In the genomic region with DNA sequence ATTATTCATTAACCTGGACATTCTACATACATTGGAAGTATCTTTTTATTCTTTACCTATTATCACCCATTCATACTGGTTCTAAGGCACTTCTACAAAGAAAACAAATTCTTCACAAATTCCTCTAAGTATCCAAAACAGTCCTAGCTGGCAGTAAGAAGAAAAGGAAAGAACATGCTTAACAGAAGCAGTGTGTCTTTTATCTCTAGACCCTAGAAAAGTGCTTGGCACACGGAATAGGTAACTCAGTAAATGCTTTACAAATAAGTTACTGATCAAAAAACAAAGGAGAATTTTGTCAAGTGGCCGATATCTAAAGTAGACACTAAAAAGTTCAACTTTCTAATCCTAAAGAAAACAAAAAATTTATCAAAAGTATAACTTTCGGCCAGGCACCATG, we compare ENCODE assay signal across 24 cellular contexts.
"Had no signal": no experiment of that assay in that cellular context is flagged by ENCODE, and none has a peak within 500 bp of the region (broad histone marks: within the 10 kb centered on the region; RNA-seq: fewer than 3 reads in every experiment).

No MANE protein-coding gene starts in this region.

- H3K36me3 ChIP-seq: SJSA1 had no signal

- H3K27me3 ChIP-seq: brain microvascular endothelial cell, MG63, Peyer's patch, SJSA1 had no signal

- H3K4me3 Mint-ChIP-seq: activated CD8-positive, alpha-beta memory T cell treated with anti-CD3 and anti-CD28 coated beads, Interleukin-2, amount 10 ng/mL, durations not matched to agents 7 days and 5 days; activated naive CD4-positive, alpha-beta T cell treated with anti-CD3 and anti-CD28 coated beads for 36 hours; activated naive CD8-positive, alpha-beta T cell; activated T-cell treated with anti-CD3 and anti-CD28 coated beads, Interleukin-2, amount 50 U/mL, for 4 hours; WTC11 had no signal

- H3K27me3 Mint-ChIP-seq: activated CD8-positive, alpha-beta memory T cell treated with anti-CD3 and anti-CD28 coated beads, Interleukin-2, amount 10 ng/mL, durations not matched to agents 7 days and 5 days; activated naive CD8-positive, alpha-beta T cell had no signal

- DNase-seq: activated CD4-positive, alpha-beta T cell treated with anti-CD3 and anti-CD28 coated beads for 48 hours; activated CD4-positive, alpha-beta T cell treated with anti-CD3 and anti-CD28 coated beads, Interleukin-2, amount 50 U/mL, for 48 hours; activated CD4-positive, CD25-positive, alpha-beta regulatory T cell treated with anti-CD3 and anti-CD28 coated beads, Interleukin-2, amount 50 U/mL, for 72 hours; activated CD8-positive, alpha-beta memory T cell treated with anti-CD3 and anti-CD28 coated beads, Interleukin-2, amount 10 ng/mL, durations not matched to agents 7 days and 5 days; activated gamma-delta T cell; activated naive CD4-positive, alpha-beta T cell treated with anti-CD3 and anti-CD28 coated beads for 36 hours; activated T-cell treated with anti-CD3 and anti-CD28 coated beads, Interleukin-2, amount 50 U/mL, for 4 hours; amygdala; brain microvascular endothelial cell; MG63; MV-4-11; NCI-H1092 treated with DMSO at 0.1 percent for 48 hours; NCI-H1436; NCI-H187; NCI-H2081; NCI-H446; NCI-H524; Peyer's patch; SHP77; SW 1271 had no signal

- H3K4me1 Mint-ChIP-seq: activated CD8-positive, alpha-beta memory T cell treated with anti-CD3 and anti-CD28 coated beads, Interleukin-2, amount 10 ng/mL, durations not matched to agents 7 days and 5 days had no signal

- H3K27ac ChIP-seq: brain microvascular endothelial cell, Peyer's patch, SJSA1 had no signal

- H3K36me3 Mint-ChIP-seq: activated naive CD8-positive, alpha-beta T cell; WTC11 had no signal

- H3K9me3 Mint-ChIP-seq: activated naive CD4-positive, alpha-beta T cell treated with anti-CD3 and anti-CD28 coated beads for 36 hours; activated T-cell treated with anti-CD3 and anti-CD28 coated beads, Interleukin-2, amount 50 U/mL, for 4 hours; WTC11 had no signal

- ATAC-seq: activated CD8-positive, alpha-beta memory T cell treated with anti-CD3 and anti-CD28 coated beads, Interleukin-2, amount 10 ng/mL, durations not matched to agents 7 days and 5 days; activated T-cell treated with anti-CD3 and anti-CD28 coated beads, Interleukin-2, amount 50 U/mL, for 4 hours; SK-N-SH treated with all-trans-retinoic acid at 6 μM for 48 hours; WTC11 had no signal

- H3K4me1 ChIP-seq: Peyer's patch, SJSA1 had no signal

- H3K27ac Mint-ChIP-seq: activated CD8-positive, alpha-beta memory T cell treated with anti-CD3 and anti-CD28 coated beads, Interleukin-2, amount 10 ng/mL, durations not matched to agents 7 days and 5 days; activated naive CD4-positive, alpha-beta T cell treated with anti-CD3 and anti-CD28 coated beads for 36 hours; activated naive CD8-positive, alpha-beta T cell; WTC11 had no signal

- H3K9me3 ChIP-seq: MG63, Peyer's patch, SJSA1 had no signal

- H3K4me3 ChIP-seq: MG63, Peyer's patch, SJSA1 had no signal
